Comparison of ENCODE assay signal across 1 cellular context in the genomic region with DNA sequence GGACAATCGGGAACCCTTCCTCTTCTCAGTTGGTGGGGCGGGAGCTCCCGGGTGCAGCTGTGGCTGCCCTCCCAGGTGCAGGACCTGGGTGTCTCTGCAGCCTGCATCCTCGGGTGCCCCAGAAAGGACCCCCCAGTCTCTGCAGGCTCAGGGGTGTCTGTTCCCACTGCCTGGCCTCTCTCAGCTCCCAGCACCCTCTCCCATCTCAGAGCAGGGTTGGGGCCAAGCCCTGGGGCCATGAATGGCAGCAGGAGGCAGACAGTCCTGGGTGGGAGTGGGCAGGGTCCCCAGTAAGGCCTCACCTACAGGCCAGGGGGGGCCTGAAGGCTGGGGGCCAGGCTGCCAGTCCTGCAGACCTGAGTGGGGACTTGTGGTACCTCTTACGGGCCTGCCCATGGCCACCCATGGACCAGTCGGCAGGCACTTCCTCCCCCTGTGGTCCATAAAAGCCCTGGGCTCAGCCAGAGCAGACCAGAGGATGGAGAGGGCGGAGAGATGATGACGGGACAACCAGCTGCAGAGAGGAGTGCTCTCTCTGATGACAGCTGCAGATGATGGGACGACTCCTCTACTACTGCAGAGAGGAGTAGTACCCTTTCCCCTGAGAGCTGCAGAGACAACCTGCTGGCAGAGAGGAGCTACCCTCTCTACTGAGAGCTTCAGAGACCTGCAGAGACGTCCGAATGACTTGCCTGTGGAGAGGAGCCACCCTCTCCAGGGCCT.
TF ChIP-seq lines count a peak whose summit lies in the region.

No MANE protein-coding gene starts in this region.

TF ChIP-seq in H1, 55 proteins besides CTCF, POLR2A, EP300 and RAD21:
- TF ChIP-seq, protein P1, sequence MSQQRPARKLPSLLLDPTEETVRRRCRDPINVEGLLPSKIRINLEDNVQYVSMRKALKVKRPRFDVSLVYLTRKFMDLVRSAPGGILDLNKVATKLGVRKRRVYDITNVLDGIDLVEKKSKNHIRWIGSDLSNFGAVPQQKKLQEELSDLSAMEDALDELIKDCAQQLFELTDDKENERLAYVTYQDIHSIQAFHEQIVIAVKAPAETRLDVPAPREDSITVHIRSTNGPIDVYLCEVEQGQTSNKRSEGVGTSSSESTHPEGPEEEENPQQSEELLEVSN (IDR thresholded peaks at IDR 0.05): no peak
- no peak for TF ChIP-seq HDAC6 (IDR thresholded peaks at IDR 0.05; ENCODE audit: low read depth, low read length)
- no peak for TF ChIP-seq BACH1 (IDR thresholded peaks at IDR 0.05; ENCODE audit: low read length)
- TF ChIP-seq TAF1 (IDR thresholded peaks at IDR 0.05; ENCODE audit: low read depth, low read length): no peak
- no peak for TF ChIP-seq KDM5A (IDR thresholded peaks at IDR 0.05; ENCODE audit: low read length)
- TF ChIP-seq CHD1 (IDR thresholded peaks at IDR 0.05; ENCODE audit: low read depth, low read length): no peak
- TF ChIP-seq SIRT6 (IDR thresholded peaks at IDR 0.05; ENCODE audit: low read length): no peak
- TF ChIP-seq, protein P2, sequence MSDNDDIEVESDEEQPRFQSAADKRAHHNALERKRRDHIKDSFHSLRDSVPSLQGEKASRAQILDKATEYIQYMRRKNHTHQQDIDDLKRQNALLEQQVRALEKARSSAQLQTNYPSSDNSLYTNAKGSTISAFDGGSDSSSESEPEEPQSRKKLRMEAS (IDR thresholded peaks at IDR 0.05): no peak
